Comparison of ENCODE assay signal across 8 cellular contexts in the genomic region with DNA sequence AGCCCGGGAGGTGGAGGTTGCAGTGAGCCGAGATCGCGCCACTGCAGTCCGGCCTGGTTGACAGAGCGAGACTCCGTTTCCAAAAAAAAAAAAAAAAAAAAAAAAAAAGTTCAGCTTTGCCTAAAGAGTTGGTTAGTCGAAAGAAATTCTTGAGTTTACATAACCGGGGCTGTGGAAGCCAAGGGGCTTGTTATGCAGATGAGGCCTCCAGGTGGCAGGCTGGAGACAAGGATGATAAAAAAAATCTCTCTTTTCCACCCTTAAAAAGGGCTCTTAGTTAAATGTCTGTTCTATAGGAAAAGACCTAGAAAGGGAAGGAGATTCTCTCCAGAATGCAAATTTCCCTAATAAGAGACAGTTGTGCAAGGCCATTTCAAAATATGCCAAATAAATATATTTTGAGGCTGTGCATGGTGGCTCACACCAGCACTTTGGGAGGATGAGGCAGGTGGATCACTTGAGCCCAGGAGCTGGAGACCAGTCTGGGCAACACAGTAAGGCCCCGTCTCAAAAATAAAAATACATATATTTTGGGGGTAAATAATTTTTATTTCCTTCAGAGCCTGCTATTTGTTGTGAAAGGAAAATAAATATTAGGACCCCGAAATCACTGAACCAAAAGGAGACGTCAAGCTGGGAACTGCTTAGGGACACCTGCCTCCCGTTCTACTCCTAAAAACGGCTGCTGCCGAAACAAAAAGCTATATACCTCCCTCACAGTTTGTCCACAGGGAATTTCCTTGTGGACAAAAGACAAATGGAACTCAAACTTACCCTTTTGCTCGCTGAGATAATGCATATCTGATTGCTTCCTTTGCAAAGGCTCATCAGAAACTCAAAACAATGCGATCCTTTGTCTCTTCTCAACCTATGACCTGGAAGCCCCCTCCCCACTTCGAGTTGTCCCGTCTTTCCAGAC. TPM values are rescaled to one million over a fixed set of nuclear protein-coding genes. Genes with fewer than 3 reads are reported as not detected.
DNase-seq lines count a peak whose midpoint lies in the region; ATAC-seq and TF ChIP-seq lines count a peak whose summit lies in the region.

No MANE protein-coding gene starts in this region.

- no peak overlapping the region for H3K4me2 ChIP-seq in MM.1S (ENCODE audit: low read depth, low read length)

- no peaks in the 10 kb centered on the region for H3K79me2 ChIP-seq in MM.1S (ENCODE audit: low read length)

- intact Hi-C loops in natural killer cell (cut with micrococcal nuclease): loop anchor here (1.0 to 5.0 kb wide), 3 partner anchors 12 to 53 kb away; no protein-coding TSS in a partner anchor

- TF ChIP-seq CTCF in MM.1S (IDR thresholded peaks at IDR 0.05; ENCODE audit: low read length) (peak; percentile 63), natural killer cell (IDR thresholded peaks at IDR 0.05) (peak; percentile 77)

- H4K20me1 ChIP-seq in MM.1S (ENCODE audit: insufficient read depth, low read length): no peaks in the 10 kb centered on the region

- no peak overlapping the region for H3K27ac ChIP-seq in MM.1S (ENCODE audit: low read length)

- H3K4me3 Mint-ChIP-seq in natural killer cell: peak overlapping the region; percentile 65

- H3K9me3 ChIP-seq in MM.1S (replicated peaks; ENCODE audit: insufficient read depth, low read length): no peaks in the 10 kb centered on the region

- H3K4me3 ChIP-seq in MM.1S (ENCODE audit: low read length): no peak overlapping the region

- no peaks in the 10 kb centered on the region for H3K4me1 ChIP-seq in MM.1S (ENCODE audit: low read length)

- no peak overlapping the region for H3K9ac ChIP-seq in MM.1S (ENCODE audit: low read length)

- no peaks in the 10 kb centered on the region for H3K36me3 ChIP-seq in MM.1S (replicated peaks; ENCODE audit: insufficient read depth, low read length)

- no peaks in the 10 kb centered on the region for H3F3A ChIP-seq in MM.1S (ENCODE audit: insufficient read depth, low read length)

- peaks cover 70% of the 10 kb centered on the region for H3K27me3 ChIP-seq in MM.1S (replicated peaks; ENCODE audit: insufficient read depth, low read length)

- no peaks in the 10 kb centered on the region for H3K9me3 Mint-ChIP-seq in natural killer cell

- H3K9me2 ChIP-seq in MM.1S (replicated peaks; ENCODE audit: insufficient read depth, low read length): no peaks in the 10 kb centered on the region

- peaks cover 51% of the 10 kb centered on the region in 2 donors for H3K4me1 Mint-ChIP-seq in natural killer cell

- H2AFZ ChIP-seq in MM.1S (ENCODE audit: low read length): no peak overlapping the region

- H3K36me3 Mint-ChIP-seq in natural killer cell: no peaks in the 10 kb centered on the region

- DNase-seq in SIG-M5 treated with dmso at 0.1 percent for 504 hours (lab: John Stamatoyannopoulos, UW; ENCODE audit: unreplicated experiment): peak; percentile 39
- DNase-seq in SIG-M5 (lab: John Stamatoyannopoulos, UW): no peak
- peak; percentile 53 for DNase-seq in MM.1S
- DNase-seq in activated CD4-positive, alpha-beta T cell treated with anti-CD3 and anti-CD28 coated beads for 4 hours: peak; percentile 63 to 67
- DNase-seq in fibroblast of gingiva (ENCODE audit: low read depth): peak; percentile 78
- no peak for DNase-seq in natural killer cell
- no peak for DNase-seq in cerebellar nuclear complex (lab: John Stamatoyannopoulos, UW)

- peak overlapping the region; percentile 81 to 98 for H3K27ac Mint-ChIP-seq in natural killer cell

- ATAC-seq in natural killer cell: peak in 2 of 3 donors; percentile 45 to 59
- no peak for ATAC-seq in activated CD4-positive, CD25-positive, alpha-beta regulatory T cell treated with anti-CD3 and anti-CD28 coated beads, Interleukin-2, amount 50 U/mL, for 24 hours

- H3K27me3 Mint-ChIP-seq in natural killer cell (ENCODE audit: low read depth in 2 of 2): no peaks in the 10 kb centered on the region

RNA-seq across cellular contexts. Expression of a gene that starts 2.4 kb away (rescaled TPM):
- 1,000 to 10,000 TPM; 1,080 to 1,421 (median 1,273) TPM for total RNA-seq in natural killer cell

RNA-seq across cellular contexts. Expression of a gene that starts 5.8 kb away (rescaled TPM):
- total RNA-seq in natural killer cell: not detected

RNA-seq across cellular contexts. Expression of a gene that starts 8.7 kb away (rescaled TPM):
- 100 to 1,000 TPM; 540 to 809 (median 710) TPM for total RNA-seq in natural killer cell

RNA-seq across cellular contexts. Expression of a gene that starts 15.5 kb away (rescaled TPM):
- 100 to 1,000 TPM in 1 of 3 donors, 10 to 100 TPM in 2; 64.0 to 165 (median 93.6) TPM for total RNA-seq in natural killer cell

RNA-seq across cellular contexts. Expression of a gene that starts 16.2 kb away (rescaled TPM):
- total RNA-seq in natural killer cell: 100 to 1,000 TPM; 130 to 237 (median 153) TPM

Comparison
In these comparisons a context has a peak if more than half of its experiments do, and no peak if none do; other contexts are left out.
1. DNase-seq: peak in SIG-M5 treated with dmso at 0.1 percent for 504 hours (single experiment), MM.1S (single experiment), activated CD4-positive, alpha-beta T cell treated with anti-CD3 and anti-CD28 coated beads for 4 hours (2 of 2) and fibroblast of gingiva (single experiment); none in SIG-M5 (single experiment), natural killer cell (single experiment) and cerebellar nuclear complex (0 of 2).
2. ATAC-seq: peak in natural killer cell (2 of 3); none in activated CD4-positive, CD25-positive, alpha-beta regulatory T cell treated with anti-CD3 and anti-CD28 coated beads, Interleukin-2, amount 50 U/mL, for 24 hours (0 of 2).